ENCODE assay signal across 20 cellular contexts in genomic region chr14:103310576-103311095, GRCh38. TPM values are rescaled to one million over a fixed set of nuclear protein-coding genes. Genes with fewer than 3 reads are reported as not detected.
DNase-seq lines count a peak whose midpoint lies in the region; ATAC-seq and TF ChIP-seq lines count a peak whose summit lies in the region.
"Had no signal": no experiment of that assay in that cellular context is flagged by ENCODE, and none has a peak within 500 bp of the region (broad histone marks: within the 10 kb centered on the region; RNA-seq: fewer than 3 reads in every experiment).

No MANE protein-coding gene starts in this region.

- no peak for TF ChIP-seq CTCF in IMR-90 (conservative IDR thresholded peaks at IDR 0.05; ENCODE audit: low read depth, low read length)
- TF ChIP-seq CTCF in brain (conservative IDR thresholded peaks at IDR 0.05), result no peak

- in situ Hi-C loops in IMR-90 (cut with MboI; ENCODE audit: low sequenced_read_pairs) (no loop called here), KBM-7 (cut with MboI; ENCODE audit: low pct_unique_long_range_greater_than_20kb, low sequenced_read_pairs) (no loop called here)

- H3K9ac ChIP-seq in IMR-90 (ENCODE audit: low read depth, low read length), result no peak overlapping the region
- H3K9ac ChIP-seq in neuronal stem cell (ENCODE audit: low read depth, low read length, poor library complexity), result no peak overlapping the region
- H3K9ac ChIP-seq: BLaER1 had no signal

- H3K23ac ChIP-seq in IMR-90 (ENCODE audit: low read depth, low read length) (no peak overlapping the region), neuronal stem cell (ENCODE audit: low read depth, low read length, poor library complexity) (no peak overlapping the region)

- H3K4me2 ChIP-seq in IMR-90 (ENCODE audit: low read depth, low read length), result no peak overlapping the region
- H3K4me2 ChIP-seq in neuronal stem cell (ENCODE audit: insufficient read depth, low read length, poor library complexity, severe bottlenecking), result no peak overlapping the region
- H3K4me2 ChIP-seq: BLaER1 had no signal

- H3K4me1 Mint-ChIP-seq in brain, result peaks cover 18% of the 10 kb centered on the region

- no peak overlapping the region for H2BK15ac ChIP-seq in IMR-90 (ENCODE audit: low read depth, low read length)
- no peak overlapping the region for H2BK15ac ChIP-seq in neuronal stem cell (ENCODE audit: low read length)

- H3K9me3 ChIP-seq in IMR-90 (ENCODE audit: control insufficient read depth, insufficient read depth, low read length), result peaks cover 4% of the 10 kb centered on the region
- no peaks in the 10 kb centered on the region for H3K9me3 ChIP-seq in neuronal stem cell (replicated peaks in 1 of 2; ENCODE audit: control insufficient read depth in 2 of 2, insufficient read depth in 1 of 2, low read depth in 1 of 2, low read length in 2 of 2)

- H3K27ac Mint-ChIP-seq in brain, result peak overlapping the region in 3 of 5 experiments; percentile 24 to 58 (median 34)
- H3K27ac Mint-ChIP-seq: CD4-positive, alpha-beta T cell had no signal

- H3K4me3 ChIP-seq in IMR-90 (ENCODE audit: insufficient read depth, low read depth, low read length) (no peak overlapping the region), neuronal stem cell (ENCODE audit: low read length in 2 of 2) (no peak overlapping the region)
- H3K4me3 ChIP-seq: BLaER1, GM12878 had no signal

- H3K27ac ChIP-seq in IMR-90 (ENCODE audit: insufficient read depth, low read length) (no peak overlapping the region), layer of hippocampus (ENCODE audit: low read depth, low read length) (peak overlapping the region; percentile 57), neuronal stem cell (replicated peaks; ENCODE audit: low read length) (no peak overlapping the region)
- H3K27ac ChIP-seq: BLaER1 had no signal

- dilution Hi-C loops in IMR-90 (cut with HindIII; ENCODE audit: low sequenced_read_pairs, unreplicated experiment), result no loop called here

- H3K27me3 Mint-ChIP-seq in brain, result peaks cover 10% of the 10 kb centered on the region

- WGBS in IMR-90 (ENCODE audit: extremely low coverage in 2 of 2, insufficient read length in 1 of 2), 2 experiments, result no CpG with 5 or more reads among the region's 12 CpGs
- WGBS in neuronal stem cell (ENCODE audit: extremely low coverage in 2 of 2, insufficient read length in 2 of 2, insufficient replicate concordance in 1 of 2), 2 donors, result no CpG with 5 or more reads among the region's 12 CpGs

- H4K91ac ChIP-seq in IMR-90 (ENCODE audit: insufficient read depth, low read depth, low read length) (no peak overlapping the region), neuronal stem cell (ENCODE audit: low read depth, low read length, poor library complexity) (no peak overlapping the region)

- no TSS peak for BruUV-seq in IMR-90 (replicated peaks; lab: Mats Ljungman, UMichigan)

- no peak overlapping the region for H2BK20ac ChIP-seq in IMR-90 (ENCODE audit: low read depth, low read length)

- H2BK120ac ChIP-seq in IMR-90 (ENCODE audit: low read depth, low read length) (no peak overlapping the region), neuronal stem cell (ENCODE audit: low read depth, low read length) (no peak overlapping the region)

- H2BK12ac ChIP-seq in neuronal stem cell (ENCODE audit: low read length), result no peak overlapping the region

- H2AK5ac ChIP-seq in IMR-90 (ENCODE audit: low read depth, low read length) (no peak overlapping the region), neuronal stem cell (ENCODE audit: low read depth, low read length) (no peak overlapping the region)

- H4K8ac ChIP-seq in IMR-90 (ENCODE audit: low read depth in 2 of 2, low read length in 2 of 2), result no peak overlapping the region
- H4K8ac ChIP-seq in neuronal stem cell (ENCODE audit: low read depth, low read length), result no peak overlapping the region

- H3K18ac ChIP-seq in IMR-90 (ENCODE audit: low read depth, low read length) (no peak overlapping the region), neuronal stem cell (ENCODE audit: low read length) (no peak overlapping the region)

- H3K79me1 ChIP-seq in IMR-90 (ENCODE audit: low read depth in 1 of 2, low read length in 2 of 2), result no peaks in the 10 kb centered on the region
- H3K79me1 ChIP-seq in neuronal stem cell (ENCODE audit: low read depth, low read length), result no peaks in the 10 kb centered on the region

- CTCF ChIA-PET in IMR-90 (lab: Yijun Ruan, JAX), result no interaction called here

- H2BK5ac ChIP-seq in IMR-90 (ENCODE audit: low read depth, low read length, poor library complexity, severe bottlenecking), result no peak overlapping the region
- no peak overlapping the region for H2BK5ac ChIP-seq in neuronal stem cell (ENCODE audit: low read length)

- H4K20me1 ChIP-seq in IMR-90 (ENCODE audit: insufficient read depth, low read length), result no peaks in the 10 kb centered on the region
- H4K20me1 ChIP-seq: BLaER1 had no signal

- DNase-seq in IMR-90 (no peak), neuronal stem cell (ENCODE audit: low spot score) (no peak), KBM-7 (no peak), NCI-H1694 treated with DMSO at 0.1 percent for 48 hours (lab: John Stamatoyannopoulos, UW) (no peak)
- DNase-seq: CD4-positive, alpha-beta T cell; COR-L47; DMS 273 treated with DMSO at 0.1 percent for 48 hours; DND-41; HCEC 1CT; MV-4-11; NCI-H1105 treated with DMSO at 0.1 percent for 48 hours; NCI-H2081 treated with DMSO at 0.1 percent for 48 hours; NCI-H446 treated with DMSO at 0.1 percent for 48 hours; NCI-H526 treated with DMSO at 0.1 percent for 48 hours; Right ventricle myocardium superior had no signal

- H3K56ac ChIP-seq in IMR-90 (ENCODE audit: extremely low read depth, insufficient read depth, low read length), result no peak overlapping the region

- no peaks in the 10 kb centered on the region for H3K36me3 Mint-ChIP-seq in brain

- intact Hi-C loops in IMR-90 (cut with micrococcal nuclease), result no loop called here

- no peak overlapping the region for H3K4me3 Mint-ChIP-seq in brain
- H3K4me3 Mint-ChIP-seq: CD4-positive, alpha-beta T cell had no signal

- POLR2A ChIA-PET in IMR-90 (lab: Charles Lee; ENCODE audit: unreplicated experiment), result no interaction called here

- no peak overlapping the region for H2AFZ ChIP-seq in IMR-90 (replicated peaks; ENCODE audit: low read length, poor library complexity)
- peak overlapping the region; percentile 38 for H2AFZ ChIP-seq in neuronal stem cell (ENCODE audit: low read length)

- H3K4me1 ChIP-seq in IMR-90 (ENCODE audit: control insufficient read depth, insufficient read depth, low read length) (peaks cover 3% of the 10 kb centered on the region), neuronal stem cell (ENCODE audit: control insufficient read depth in 2 of 2, insufficient read depth in 1 of 2, low read depth in 1 of 2, low read length in 2 of 2) (no peaks in the 10 kb centered on the region)

- no peak for TF ChIP-seq POLR2A in IMR-90 (IDR thresholded peaks at IDR 0.05; ENCODE audit: low read depth, low read length)

- H3K9me1 ChIP-seq in IMR-90 (ENCODE audit: insufficient read depth, low read length), result no peaks in the 10 kb centered on the region

- no peak overlapping the region for H4K5ac ChIP-seq in IMR-90 (ENCODE audit: low read depth, low read length)

- H3K36me3 ChIP-seq in IMR-90 (ENCODE audit: control insufficient read depth, insufficient read depth, low read length) (no peaks in the 10 kb centered on the region), neuronal stem cell (replicated peaks in 1 of 2; ENCODE audit: control insufficient read depth in 2 of 2, insufficient read depth in 2 of 2, low read length in 2 of 2) (no peaks in the 10 kb centered on the region)
- H3K36me3 ChIP-seq: BLaER1 had no signal

- H3K14ac ChIP-seq in IMR-90 (replicated peaks; ENCODE audit: low read depth, low read length) (no peak overlapping the region), neuronal stem cell (ENCODE audit: low read length) (no peak overlapping the region)

- H2AK9ac ChIP-seq in IMR-90 (replicated peaks; ENCODE audit: low read depth, low read length, poor library complexity), result peak overlapping the region; percentile 26

- H3K27me3 ChIP-seq in IMR-90 (ENCODE audit: control insufficient read depth, insufficient read depth, low read length), result peaks cover 7% of the 10 kb centered on the region
- no peaks in the 10 kb centered on the region for H3K27me3 ChIP-seq in layer of hippocampus (ENCODE audit: control insufficient read depth, insufficient read depth, low read length)
- peaks cover 0 to 3% (median 0%) of the 10 kb centered on the region in 3 experiments for H3K27me3 ChIP-seq in neuronal stem cell (ENCODE audit: control insufficient read depth in 3 of 3, insufficient read depth in 3 of 3, low read depth in 1 of 3, low read length in 3 of 3)
- H3K27me3 ChIP-seq: BLaER1 had no signal

- no peak for TF ChIP-seq RAD21 in IMR-90 (IDR thresholded peaks at IDR 0.05; ENCODE audit: low read length)

- no peak overlapping the region for H3K4ac ChIP-seq in IMR-90 (ENCODE audit: low read depth, low read length)
- no peak overlapping the region for H3K4ac ChIP-seq in neuronal stem cell (ENCODE audit: low read length)

- peaks cover 0 to 15% (median 6%) of the 10 kb centered on the region in 5 experiments for H3K9me3 Mint-ChIP-seq in brain
- H3K9me3 Mint-ChIP-seq: CD4-positive, alpha-beta T cell had no signal

- ATAC-seq in IMR-90 (ENCODE audit: low read depth) (no peak), GM19023 (IDR thresholded peaks at IDR 0.05; ENCODE audit: unreplicated experiment) (no peak)
- ATAC-seq: GM12878 had no signal

TF ChIP-seq in IMR-90, 13 proteins besides CTCF, POLR2A, EP300 and RAD21 (continues in another document):
- TF ChIP-seq RCOR1 (IDR thresholded peaks at IDR 0.05; ENCODE audit: insufficient replicate concordance, low read length) (no peak), MAFK (IDR thresholded peaks at IDR 0.05; ENCODE audit: low read depth, low read length) (no peak), CEBPB (IDR thresholded peaks at IDR 0.05; ENCODE audit: low read depth, low read length) (no peak), SMC3 (IDR thresholded peaks at IDR 0.05; ENCODE audit: low read depth, low read length) (no peak), NFE2L2 (IDR thresholded peaks at IDR 0.05; ENCODE audit: low read depth, low read length) (no peak), MAZ (IDR thresholded peaks at IDR 0.05; ENCODE audit: borderline replicate concordance, low read depth, low read length) (no peak), BHLHE40 (IDR thresholded peaks at IDR 0.05; ENCODE audit: low read depth, low read length) (no peak)

RNA-seq across cellular contexts. Expression of gene EIF5, which starts 23.4 kb away (rescaled TPM):
- 163 and 241 TPM in 2 replicates for total RNA-seq in IMR-90 (2012; rRNA removed)
- polyA plus RNA-seq in IMR-90 (2012; rRNA removed), result 163 and 181 TPM in 2 replicates
- polyA plus RNA-seq in IMR-90 (2012; cell fraction: cytosol; rRNA removed), result 141 and 165 TPM in 2 replicates
- 111 and 312 TPM in 2 replicates for polyA plus RNA-seq in IMR-90 (2012; cell fraction: nucleus; rRNA removed; ENCODE audit: low replicate concordance)
- 56.1 TPM for polyA plus RNA-seq in brain (ENCODE audit: insufficient read depth, low read depth, low replicate concordance)
- polyA plus RNA-seq in neuronal stem cell (2013, experiment 1 of 2), result 304 TPM
- 312 TPM for polyA plus RNA-seq in neuronal stem cell (2013, experiment 2 of 2)
